24 cellular contexts compared by ENCODE assay signal in genomic region chr20:37890643-37891042, GRCh38. TPM values are rescaled to one million over a fixed set of nuclear protein-coding genes. Genes with fewer than 3 reads are reported as not detected.
"Had no signal": no experiment of that assay in that cellular context is flagged by ENCODE, and none has a peak within 500 bp of the region (broad histone marks: within the 10 kb centered on the region; RNA-seq: fewer than 3 reads in every experiment).

No MANE protein-coding gene starts in this region.

- ATAC-seq: activated T-cell treated with anti-CD3 and anti-CD28 coated beads, Interleukin-2, amount 50 U/mL, for 72 hours; heart right ventricle; stimulated activated effector memory CD8-positive, alpha-beta T cell treated with anti-CD3 and anti-CD28 coated beads, Interleukin-12 subunit alpha, Interleukin-12 subunit beta, amount 100 ng/mL, for 72 hours had no signal

- H3K27ac Mint-ChIP-seq: activated T-cell treated with anti-CD3 and anti-CD28 coated beads, Interleukin-2, amount 50 U/mL, for 72 hours; dendritic cell treated with granulocyte-macrophage colony-stimulating factor and Interleukin-4, amounts not matched to agents 40 ng/mL and 50 ng/mL, for 4 days; nephron; stimulated activated effector memory CD8-positive, alpha-beta T cell treated with anti-CD3 and anti-CD28 coated beads, Interleukin-12 subunit alpha, Interleukin-12 subunit beta, amount 100 ng/mL, for 72 hours; type B pancreatic cell had no signal

- H3K4me3 Mint-ChIP-seq: activated T-cell treated with anti-CD3 and anti-CD28 coated beads, Interleukin-2, amount 50 U/mL, for 72 hours; dendritic cell treated with granulocyte-macrophage colony-stimulating factor and Interleukin-4, amounts not matched to agents 40 ng/mL and 50 ng/mL, for 4 days; nephron; stimulated activated effector memory CD8-positive, alpha-beta T cell treated with anti-CD3 and anti-CD28 coated beads, Interleukin-12 subunit alpha, Interleukin-12 subunit beta, amount 100 ng/mL, for 72 hours; type B pancreatic cell had no signal

- DNase-seq: activated CD4-positive, alpha-beta T cell treated with anti-CD3 and anti-CD28 coated beads, Interleukin-2, amount 50 U/mL, for 4 hours; activated CD4-positive, CD25-positive, alpha-beta regulatory T cell treated with anti-CD3 and anti-CD28 coated beads, Interleukin-2, amount 50 U/mL, for 72 hours; activated effector memory CD4-positive, alpha-beta T cell treated with anti-CD3 and anti-CD28 coated beads, Interleukin-2, amount 50 U/mL, for 16 hours; activated naive CD4-positive, alpha-beta T cell treated with anti-CD3 and anti-CD28 coated beads, Interleukin-2, amount 50 U/mL, for 16 hours; activated T-cell treated with anti-CD3 and anti-CD28 coated beads, Interleukin-2, amount 50 U/mL, for 72 hours; effector CD8-positive, alpha-beta T cell; heart right ventricle; kidney glomerular epithelial cell; left ventricle myocardium inferior; mammary epithelial cell; midbrain; sigmoid colon; stimulated activated CD4-positive, alpha-beta T cell treated with anti-CD3 and anti-CD28 coated beads, Interleukin-4, amount 100 ng/mL, for 24 hours; stomach; T1000; testis had no signal

- H3K36me3 Mint-ChIP-seq: stimulated activated effector memory CD8-positive, alpha-beta T cell treated with anti-CD3 and anti-CD28 coated beads, Interleukin-12 subunit alpha, Interleukin-12 subunit beta, amount 100 ng/mL, for 72 hours; type B pancreatic cell had no signal

- H3K27ac ChIP-seq: ascending aorta, breast epithelium, esophagus muscularis mucosa, heart right ventricle, left ventricle myocardium inferior, sigmoid colon, stomach, testis had no signal

- H3K4me1 ChIP-seq: ascending aorta, breast epithelium, esophagus muscularis mucosa, stomach had no signal

- H3K36me3 ChIP-seq: ascending aorta, breast epithelium, esophagus muscularis mucosa, heart right ventricle, left ventricle myocardium inferior, sigmoid colon, stomach had no signal

- H3K27me3 ChIP-seq: ascending aorta, breast epithelium, esophagus muscularis mucosa, sigmoid colon, testis had no signal

- H3K9me3 Mint-ChIP-seq: activated T-cell treated with anti-CD3 and anti-CD28 coated beads, Interleukin-2, amount 50 U/mL, for 72 hours; dendritic cell treated with granulocyte-macrophage colony-stimulating factor and Interleukin-4, amounts not matched to agents 40 ng/mL and 50 ng/mL, for 4 days; nephron; stimulated activated effector memory CD8-positive, alpha-beta T cell treated with anti-CD3 and anti-CD28 coated beads, Interleukin-12 subunit alpha, Interleukin-12 subunit beta, amount 100 ng/mL, for 72 hours; type B pancreatic cell had no signal

- H3K4me3 ChIP-seq: ascending aorta, breast epithelium, esophagus muscularis mucosa, heart right ventricle, left ventricle myocardium inferior, sigmoid colon, stomach, testis had no signal

- H3K9me3 ChIP-seq: ascending aorta, breast epithelium, esophagus muscularis mucosa, heart right ventricle, left ventricle myocardium inferior, sigmoid colon, stomach, testis had no signal

RNA-seq across cellular contexts. Expression of gene VSTM2L, which starts 12.3 kb away (rescaled TPM):
- total RNA-seq: activated CD8-positive, alpha-beta memory T cell treated with anti-CD3 and anti-CD28 coated beads for 36 hours had no signal
